Comparison of ENCODE assay signal across 8 cellular contexts in the genomic region with DNA sequence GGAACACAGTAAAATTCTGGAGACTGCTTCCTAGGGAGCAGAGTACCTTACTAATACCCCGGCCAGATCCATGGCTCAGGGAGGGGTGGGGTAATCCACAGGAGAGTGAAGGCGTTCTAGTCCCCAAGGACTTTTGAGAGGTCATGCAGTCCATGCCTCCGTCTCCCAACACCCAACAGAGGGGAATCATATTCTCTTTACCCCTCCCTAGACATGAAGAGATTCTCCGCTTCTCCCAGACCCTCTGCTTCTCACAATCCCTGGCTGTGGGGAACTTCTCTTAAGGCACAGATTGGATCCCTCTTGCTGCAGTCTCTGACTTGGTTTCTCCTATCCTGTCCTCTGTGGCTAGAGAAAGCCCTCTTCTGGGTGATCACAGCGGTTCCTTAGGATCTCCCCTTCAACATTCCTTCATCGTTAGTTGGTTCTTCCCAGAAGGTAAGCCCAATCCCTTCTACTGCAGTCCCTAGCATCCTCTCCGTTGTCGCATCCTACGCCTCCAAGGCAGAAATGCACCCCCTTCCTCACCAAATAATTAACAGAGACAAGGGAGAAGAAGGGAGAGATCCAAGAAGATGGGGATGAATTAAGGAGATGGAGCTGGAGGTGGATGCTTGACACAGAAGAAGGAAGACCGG. TPM values are rescaled to one million over a fixed set of nuclear protein-coding genes. Genes with fewer than 3 reads are reported as not detected.
DNase-seq lines count a peak whose midpoint lies in the region; ATAC-seq and TF ChIP-seq lines count a peak whose summit lies in the region.

No MANE protein-coding gene starts in this region.

- intact Hi-C loops in activated B cell treated with CpG ODN at 0.5 μM for 24 hours (cut with micrococcal nuclease): loop anchor here (1.0 to 10.0 kb wide), 3 partner anchors 84 to 1083 kb away; a partner anchor contains a TSS

- peak overlapping the region; percentile 54 for H3K9ac ChIP-seq in iPS-15b (ENCODE audit: low read depth, low read length)

- peaks cover 30% of the 10 kb centered on the region for H3K27me3 ChIP-seq in iPS-15b (ENCODE audit: control insufficient read depth, insufficient read depth, low read length)

- H3K4me3 ChIP-seq in iPS-15b (ENCODE audit: low read depth, low read length): peak overlapping the region; percentile 91

- H3K4me1 ChIP-seq in iPS-15b (ENCODE audit: control insufficient read depth, insufficient read depth, low read length): peaks cover 3% of the 10 kb centered on the region

- no peaks in the 10 kb centered on the region for H3K36me3 Mint-ChIP-seq in activated B cell treated with CpG ODN at 0.5 μM for 24 hours (ENCODE audit: low read depth)
- peaks cover 10% of the 10 kb centered on the region for H3K36me3 Mint-ChIP-seq in stimulated activated effector memory CD8-positive, alpha-beta T cell treated with anti-CD3 and anti-CD28 coated beads, Interleukin-12 subunit alpha, Interleukin-12 subunit beta, amount 100 ng/mL, for 72 hours

- TF ChIP-seq CTCF in activated B cell treated with CpG ODN at 0.5 μM for 24 hours (IDR thresholded peaks at IDR 0.05): no peak

- H3K27ac Mint-ChIP-seq in activated B cell treated with CpG ODN at 0.5 μM for 24 hours: peak overlapping the region; percentile 77
- peak overlapping the region; percentile 53 for H3K27ac Mint-ChIP-seq in stimulated activated effector memory CD8-positive, alpha-beta T cell treated with anti-CD3 and anti-CD28 coated beads, Interleukin-12 subunit alpha, Interleukin-12 subunit beta, amount 100 ng/mL, for 72 hours

- no peaks in the 10 kb centered on the region for H3K9me3 Mint-ChIP-seq in activated B cell treated with CpG ODN at 0.5 μM for 24 hours
- no peaks in the 10 kb centered on the region for H3K9me3 Mint-ChIP-seq in stimulated activated effector memory CD8-positive, alpha-beta T cell treated with anti-CD3 and anti-CD28 coated beads, Interleukin-12 subunit alpha, Interleukin-12 subunit beta, amount 100 ng/mL, for 72 hours

- H3K4me3 Mint-ChIP-seq in activated B cell treated with CpG ODN at 0.5 μM for 24 hours: peak overlapping the region; percentile 84
- H3K4me3 Mint-ChIP-seq in stimulated activated effector memory CD8-positive, alpha-beta T cell treated with anti-CD3 and anti-CD28 coated beads, Interleukin-12 subunit alpha, Interleukin-12 subunit beta, amount 100 ng/mL, for 72 hours: peak overlapping the region; percentile 74

- POLR2A ChIA-PET in activated B cell treated with CpG ODN at 0.5 μM for 24 hours (lab: Charles Lee): interaction anchor here (1.1 to 1.3 kb wide), 2 partner anchors 84 to 220 kb away, joined by 3 read pairs; a partner anchor contains a TSS

- H3K27me3 Mint-ChIP-seq in activated B cell treated with CpG ODN at 0.5 μM for 24 hours: no peaks in the 10 kb centered on the region

- H3K4me1 Mint-ChIP-seq in activated B cell treated with CpG ODN at 0.5 μM for 24 hours: peaks cover 50% of the 10 kb centered on the region
- peaks cover 54% of the 10 kb centered on the region for H3K4me1 Mint-ChIP-seq in stimulated activated effector memory CD8-positive, alpha-beta T cell treated with anti-CD3 and anti-CD28 coated beads, Interleukin-12 subunit alpha, Interleukin-12 subunit beta, amount 100 ng/mL, for 72 hours

- no peaks in the 10 kb centered on the region for H3K9me3 ChIP-seq in iPS-15b (ENCODE audit: control insufficient read depth, insufficient read depth, low read length)

- no peaks in the 10 kb centered on the region for H3K36me3 ChIP-seq in iPS-15b (ENCODE audit: control insufficient read depth, insufficient read depth, low read length)

- ATAC-seq in activated B cell treated with CpG ODN at 0.5 μM for 24 hours (ENCODE audit: low read depth) (no peak), HG02840 (IDR thresholded peaks at IDR 0.05; ENCODE audit: low FRiP score, unreplicated experiment) (no peak), GM21576 (IDR thresholded peaks at IDR 0.05; ENCODE audit: unreplicated experiment) (no peak)
- ATAC-seq in stimulated activated effector memory CD8-positive, alpha-beta T cell treated with anti-CD3 and anti-CD28 coated beads, Interleukin-12 subunit alpha, Interleukin-12 subunit beta, amount 100 ng/mL, for 72 hours: no peak

- CTCF ChIA-PET in activated B cell treated with CpG ODN at 0.5 μM for 24 hours (lab: Charles Lee): interaction anchor here (1.0 to 1.3 kb wide), 3 partner anchors 84 to 198 kb away, joined by 3 to 6 read pairs (median 4); a partner anchor contains a TSS

- DNase-seq in NCI-H1105 treated with DMSO at 0.1 percent for 48 hours (lab: John Stamatoyannopoulos, UW) (peak; percentile 8), NCI-H1105 (lab: John Stamatoyannopoulos, UW) (no peak), activated B cell treated with CpG ODN at 0.5 μM for 24 hours (no peak), NCI-H226 (no peak)
- no peak for DNase-seq in stimulated activated effector memory CD8-positive, alpha-beta T cell treated with anti-CD3 and anti-CD28 coated beads, Interleukin-12 subunit alpha, Interleukin-12 subunit beta, amount 100 ng/mL, for 72 hours (ENCODE audit: low spot score in 2 of 2)

RNA-seq across cellular contexts. Expression of a gene that starts 0.6 kb away (rescaled TPM):
- total RNA-seq in activated B cell treated with CpG ODN at 0.5 μM for 24 hours: 17.6 and 20.6 TPM in 2 replicates

RNA-seq across cellular contexts. Expression of a gene that starts 4.3 kb away (rescaled TPM):
- total RNA-seq in activated B cell treated with CpG ODN at 0.5 μM for 24 hours: 8.4 and 11.3 TPM in 2 replicates

RNA-seq across cellular contexts. Expression of a gene that starts 46.6 kb away (rescaled TPM):
- total RNA-seq in activated B cell treated with CpG ODN at 0.5 μM for 24 hours: 23.7 and 24.0 TPM in 2 replicates
